Comparison of ENCODE assay signal across 29 cellular contexts in the genomic region with DNA sequence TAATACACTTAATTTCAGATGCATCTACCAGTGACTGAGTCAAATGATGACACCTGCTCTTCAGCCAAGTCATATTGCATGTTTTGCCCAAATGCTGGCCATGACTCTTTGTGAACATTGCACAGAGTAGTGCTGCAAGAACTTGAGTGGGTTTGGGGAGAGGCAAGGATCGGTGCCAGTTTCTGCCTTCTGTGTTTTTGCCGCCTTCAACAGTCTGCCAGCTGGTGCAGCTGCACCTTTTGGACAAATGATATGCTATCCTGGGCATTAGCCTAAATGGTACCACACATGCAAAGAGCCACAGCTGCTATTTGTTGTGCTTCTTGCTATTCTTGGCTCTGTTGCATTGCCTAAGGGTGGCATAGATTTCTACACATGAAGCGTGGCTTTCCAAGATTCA.
A peak's percentile ranks its signal among the peaks of the same experiment; 100 is the strongest.
DNase-seq lines count a peak whose midpoint lies in the region; ATAC-seq, FAIRE-seq and TF ChIP-seq lines count a peak whose summit lies in the region.
"Had no signal": no experiment of that assay in that cellular context is flagged by ENCODE, and none has a peak within 500 bp of the region (broad histone marks: within the 10 kb centered on the region; RNA-seq: fewer than 3 reads in every experiment).

No MANE protein-coding gene starts in this region.

- H3K4me1 ChIP-seq in endothelial cell of umbilical vein (ENCODE audit: control insufficient read depth, extremely low read depth, insufficient read depth, low read length) (peaks cover 46% of the 10 kb centered on the region), aorta (ENCODE audit: control insufficient read depth in 1 of 2, insufficient read depth in 2 of 2, low read length in 2 of 2) (peaks cover 7 to 9% of the 10 kb centered on the region in 2 donors)

- dilution Hi-C loops in endothelial cell of umbilical vein (cut with MboI; ENCODE audit: extremely low pct_ligation_motif_present, low sequenced_read_pairs): no loop called here

- TF ChIP-seq POLR2A in endothelial cell of umbilical vein (IDR thresholded peaks at IDR 0.05; ENCODE audit: low read depth, low read length): no peak

- WGBS in aorta, 2 donors: 34 to 43% methylated on average over 3 of the region's 3 CpGs

- DNase-seq in NCI-H524 (lab: John Stamatoyannopoulos, UW) (peak; percentile 15 to 54), NCI-H524 treated with DMSO at 0.1 percent for 48 hours (lab: John Stamatoyannopoulos, UW) (no peak), NCI-H69 (lab: John Stamatoyannopoulos, UW) (peak; percentile 14), endothelial cell of umbilical vein (ENCODE audit: low read depth, low spot score) (no peak), aorta (no peak), pons (ENCODE audit: low spot score) (no peak), NOMO-1 treated with dmso at 0.1 percent for 144 hours (lab: John Stamatoyannopoulos, UW; ENCODE audit: unreplicated experiment) (no peak)
- DNase-seq: 8988T; ACHN; C1 segment of cervical spinal cord; CD4-positive, alpha-beta memory T cell; COR-L47; DMS79; EL; GDM1; H7; Karpas-422; NCI-H1092 treated with DMSO at 0.1 percent for 48 hours; NCI-H1436 treated with DMSO at 0.1 percent for 48 hours; NCI-H187 treated with DMSO at 0.1 percent for 48 hours; NCI-H748 treated with DMSO at 0.1 percent for 48 hours; NK-92 treated with Interleukin-12 subunit alpha and Interleukin-12 subunit beta, amount 100 ng/mL, for 24 hours; PC-9; Right ventricle myocardium superior; RPMI8226 had no signal

- H3K9me3 ChIP-seq in endothelial cell of umbilical vein (replicated peaks; ENCODE audit: control insufficient read depth, insufficient read depth, low read length) (no peaks in the 10 kb centered on the region), aorta (ENCODE audit: control insufficient read depth, low read length) (no peaks in the 10 kb centered on the region)
- H3K9me3 ChIP-seq: SJSA1 had no signal

- POLR2A ChIA-PET in endothelial cell of umbilical vein (lab: Charles Lee): interaction anchor here (1.6 kb wide), 1 partner anchor 189 kb away, joined by 7 read pairs; a partner anchor contains a TSS

- no peak overlapping the region for H3K27ac ChIP-seq in endothelial cell of umbilical vein (ENCODE audit: insufficient read depth, low read depth, low read length)
- no peak overlapping the region for H3K27ac ChIP-seq in aorta (ENCODE audit: low read depth in 1 of 2, low read length in 2 of 2)
- H3K27ac ChIP-seq: PC-9, SJSA1 had no signal

- peaks cover 89% of the 10 kb centered on the region for H3K79me2 ChIP-seq in endothelial cell of umbilical vein (ENCODE audit: control insufficient read depth, insufficient read depth, low read length)

- H3K9ac ChIP-seq in endothelial cell of umbilical vein (replicated peaks; ENCODE audit: extremely low read depth, insufficient read depth, low read length): no peak overlapping the region

- H3K4me3 ChIP-seq in endothelial cell of umbilical vein (replicated peaks in 1 of 3; ENCODE audit: insufficient read depth in 1 of 3, low read depth in 1 of 3, low read length in 3 of 3): no peak overlapping the region
- no peak overlapping the region for H3K4me3 ChIP-seq in aorta (ENCODE audit: low read length in 2 of 2)
- H3K4me3 ChIP-seq: GM12878, PC-9, SJSA1 had no signal

- intact Hi-C loops in endothelial cell of umbilical vein (cut with micrococcal nuclease) (no loop called here), aorta (cut with DNase I) (no loop called here)

- H2AFZ ChIP-seq in endothelial cell of umbilical vein (ENCODE audit: low read depth, low read length): no peak overlapping the region
- H2AFZ ChIP-seq: PC-9 had no signal

- ATAC-seq in aorta (ENCODE audit: low FRiP score) (no peak), HG03159 (IDR thresholded peaks at IDR 0.05; ENCODE audit: unreplicated experiment) (no peak)
- ATAC-seq: GM12878, HepG2 had no signal

- H3K36me3 ChIP-seq in endothelial cell of umbilical vein (ENCODE audit: control insufficient read depth in 2 of 2, extremely low read depth in 1 of 2, insufficient read depth in 2 of 2, low read length in 2 of 2) (peaks cover 3 to 5% of the 10 kb centered on the region in 2 experiments), aorta (ENCODE audit: control insufficient read depth in 1 of 2, insufficient read depth in 2 of 2, low read length in 1 of 2) (no peaks in the 10 kb centered on the region)
- H3K36me3 ChIP-seq: SJSA1 had no signal

- CTCF ChIA-PET in endothelial cell of umbilical vein (lab: Charles Lee): interaction anchor here (0.9 to 1.1 kb wide), 2 partner anchors 24 to 78 kb away, joined by 3 to 4 read pairs; no protein-coding TSS in a partner anchor

- no TSS peak for BruUV-seq in endothelial cell of umbilical vein (replicated peaks; lab: Mats Ljungman, UMichigan)

- FAIRE-seq in endothelial cell of umbilical vein (lab: Jason Lieb, UNC): no peak
- FAIRE-seq: GM12878, HepG2 had no signal

- no peaks in the 10 kb centered on the region for H3K9me1 ChIP-seq in endothelial cell of umbilical vein (replicated peaks; ENCODE audit: control insufficient read depth, extremely low read depth, insufficient read depth, low read length)

- H3K27me3 ChIP-seq in endothelial cell of umbilical vein (ENCODE audit: control insufficient read depth in 2 of 2, insufficient read depth in 2 of 2, low read length in 2 of 2) (no peaks in the 10 kb centered on the region), aorta (ENCODE audit: control insufficient read depth in 1 of 2, insufficient read depth in 2 of 2, low read length in 1 of 2) (no peaks in the 10 kb centered on the region)
- H3K27me3 ChIP-seq: SJSA1 had no signal

- no peak for TF ChIP-seq CTCF in endothelial cell of umbilical vein (IDR thresholded peaks at IDR 0.05; ENCODE audit: extremely low read depth in 1 of 2, insufficient read depth in 1 of 2, low read depth in 1 of 2, low read length in 2 of 2)

- peak overlapping the region; percentile 1 for H3K4me2 ChIP-seq in endothelial cell of umbilical vein (ENCODE audit: insufficient read depth, low read length)
- H3K4me2 ChIP-seq: PC-9 had no signal

- H4K20me1 ChIP-seq in endothelial cell of umbilical vein (replicated peaks; ENCODE audit: control insufficient read depth, extremely low read depth, insufficient read depth, low read length): no peaks in the 10 kb centered on the region

TF ChIP-seq in endothelial cell of umbilical vein, 7 proteins besides CTCF, POLR2A, EP300 and RAD21:
- TF ChIP-seq POLR2AphosphoS5 (IDR thresholded peaks at IDR 0.05; ENCODE audit: insufficient read depth, low read depth, low read length) (no peak), FOS (IDR thresholded peaks at IDR 0.05; ENCODE audit: borderline replicate concordance, insufficient read depth, low read length) (no peak), GATA2 (IDR thresholded peaks at IDR 0.05; ENCODE audit: insufficient read depth, insufficient read length, low read depth, low read length) (no peak), JUN (IDR thresholded peaks at IDR 0.05; ENCODE audit: borderline replicate concordance, insufficient read depth, insufficient read length, low read depth) (no peak), MYC (IDR thresholded peaks at IDR 0.05; ENCODE audit: low read depth, low read length) (no peak), EZH2 (IDR thresholded peaks at IDR 0.05; ENCODE audit: borderline replicate concordance, low read depth, low read length, severe bottlenecking) (no peak)
- TF ChIP-seq, protein P1, sequence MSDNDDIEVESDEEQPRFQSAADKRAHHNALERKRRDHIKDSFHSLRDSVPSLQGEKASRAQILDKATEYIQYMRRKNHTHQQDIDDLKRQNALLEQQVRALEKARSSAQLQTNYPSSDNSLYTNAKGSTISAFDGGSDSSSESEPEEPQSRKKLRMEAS (IDR thresholded peaks at IDR 0.05; ENCODE audit: insufficient read depth, insufficient read length): no peak

Comparison
In these comparisons a context has a peak if more than half of its experiments do, and no peak if none do; other contexts are left out.
1. DNase-seq: peak in NCI-H524 (2 of 2) and NCI-H69 (single experiment); none in NCI-H524 treated with DMSO at 0.1 percent for 48 hours (single experiment), endothelial cell of umbilical vein (single experiment), aorta (0 of 2), pons (single experiment) and NOMO-1 treated with dmso at 0.1 percent for 144 hours (single experiment).